Comparison of ENCODE assay signal across 17 cellular contexts in genomic region chr21:40165212-40165611, GRCh38.
"Had no signal": no experiment of that assay in that cellular context is flagged by ENCODE, and none has a peak within 500 bp of the region (broad histone marks: within the 10 kb centered on the region; RNA-seq: fewer than 3 reads in every experiment).

No MANE protein-coding gene starts in this region.

- H3K27ac ChIP-seq: dorsolateral prefrontal cortex, pancreas, tibial nerve, vagina had no signal

- H3K4me3 ChIP-seq: dorsolateral prefrontal cortex, pancreas, tibial nerve, vagina had no signal

- H3K4me3 Mint-ChIP-seq: activated T-helper 17 cell treated with anti-CD3 and anti-CD28 coated beads, Interleukin-2, amount 50 U/mL, for 72 hours; nephron progenitor cell had no signal

- H3K9me3 ChIP-seq: pancreas, tibial nerve, vagina had no signal

- H3K9me3 Mint-ChIP-seq: activated T-helper 17 cell treated with anti-CD3 and anti-CD28 coated beads, Interleukin-2, amount 50 U/mL, for 72 hours; nephron progenitor cell had no signal

- H3K36me3 ChIP-seq: pancreas, tibial nerve, vagina had no signal

- ATAC-seq: activated T-helper 17 cell treated with anti-CD3 and anti-CD28 coated beads, Interleukin-2, amount 50 U/mL, for 72 hours; esophagus mucosa; pancreas had no signal

- H3K4me1 ChIP-seq: pancreas, tibial nerve, vagina had no signal

- DNase-seq: activated CD4-positive, CD25-positive, alpha-beta regulatory T cell treated with anti-CD3 and anti-CD28 coated beads, Interleukin-2, amount 50 U/mL, for 72 hours; activated naive CD4-positive, alpha-beta T cell treated with Interleukin-2 at 50 U/mL for 16 hours; activated T-cell treated with anti-CD3 and anti-CD28 coated beads for 4 hours; anterior cingulate cortex; dorsolateral prefrontal cortex; hippocampal formation; nephron progenitor cell; pancreas; stimulated activated CD4-positive, alpha-beta T cell treated with anti-CD3 and anti-CD28 coated beads, Interleukin-15, amount 100 ng/mL, for 24 hours; stimulated activated CD4-positive, alpha-beta T cell treated with anti-CD3 and anti-CD28 coated beads, Interleukin-4, amount 100 ng/mL, for 24 hours; stimulated activated naive CD4-positive, alpha-beta T cell; T-helper 9 cell had no signal

- H3K27ac Mint-ChIP-seq: activated T-helper 17 cell treated with anti-CD3 and anti-CD28 coated beads, Interleukin-2, amount 50 U/mL, for 72 hours; nephron progenitor cell had no signal

- H3K27me3 ChIP-seq: pancreas, tibial nerve, vagina had no signal

- H3K4me1 Mint-ChIP-seq: activated T-helper 17 cell treated with anti-CD3 and anti-CD28 coated beads, Interleukin-2, amount 50 U/mL, for 72 hours; nephron progenitor cell had no signal

- H3K27me3 Mint-ChIP-seq: activated T-helper 17 cell treated with anti-CD3 and anti-CD28 coated beads, Interleukin-2, amount 50 U/mL, for 72 hours had no signal

- FAIRE-seq: bronchial epithelial cell, pancreas had no signal
